Comparison of ENCODE assay signal across 1 cellular context in the genomic region with DNA sequence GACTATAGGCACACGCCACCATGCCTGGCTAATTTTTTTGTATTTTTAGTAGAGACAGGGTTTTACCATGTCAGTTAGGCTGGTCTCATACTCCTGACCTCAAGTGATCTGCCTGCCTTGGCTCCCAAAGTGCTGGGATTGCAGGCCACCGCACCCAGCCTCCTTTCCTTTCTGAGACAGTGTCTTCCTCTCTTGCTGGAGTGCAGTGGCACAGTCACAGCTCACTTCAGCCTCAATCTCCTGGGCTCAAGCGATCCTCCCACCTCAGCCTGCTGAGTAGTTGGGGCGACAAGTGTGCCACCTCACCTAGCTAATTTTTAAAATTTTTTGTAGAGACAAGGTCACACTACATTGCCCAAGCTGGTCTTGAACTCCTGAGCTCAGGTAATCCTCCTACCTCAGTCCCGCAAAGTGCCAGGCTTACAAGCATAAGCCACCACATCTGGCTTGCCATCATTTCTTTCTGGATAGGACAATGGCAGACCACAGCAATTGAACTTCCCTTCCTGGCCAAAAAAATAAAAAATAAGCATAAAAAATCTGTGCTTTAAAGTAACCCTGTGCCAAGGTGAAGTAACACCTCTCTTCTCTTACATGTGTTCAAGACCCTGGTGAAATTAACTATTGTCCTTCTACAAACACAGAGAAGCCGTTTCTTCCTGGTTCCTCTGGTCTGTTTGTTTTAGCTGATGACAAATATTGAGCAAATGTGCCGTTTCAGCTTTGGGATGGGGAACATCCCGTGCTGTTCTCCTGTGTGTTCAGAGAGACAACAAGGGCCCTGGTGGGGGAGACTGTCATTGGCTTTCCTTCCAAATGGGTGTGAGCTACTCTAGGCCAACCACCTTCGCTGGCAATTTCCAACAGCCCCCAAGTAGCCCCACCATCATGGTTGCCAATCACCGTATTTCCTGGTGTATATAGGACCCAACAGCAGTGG.
TF ChIP-seq lines count a peak whose summit lies in the region.

No MANE protein-coding gene starts in this region.

TF ChIP-seq in HepG2, 621 proteins besides CTCF, POLR2A, EP300 and RAD21 (continued from another document and continues in another):
- TF ChIP-seq, protein P1, sequence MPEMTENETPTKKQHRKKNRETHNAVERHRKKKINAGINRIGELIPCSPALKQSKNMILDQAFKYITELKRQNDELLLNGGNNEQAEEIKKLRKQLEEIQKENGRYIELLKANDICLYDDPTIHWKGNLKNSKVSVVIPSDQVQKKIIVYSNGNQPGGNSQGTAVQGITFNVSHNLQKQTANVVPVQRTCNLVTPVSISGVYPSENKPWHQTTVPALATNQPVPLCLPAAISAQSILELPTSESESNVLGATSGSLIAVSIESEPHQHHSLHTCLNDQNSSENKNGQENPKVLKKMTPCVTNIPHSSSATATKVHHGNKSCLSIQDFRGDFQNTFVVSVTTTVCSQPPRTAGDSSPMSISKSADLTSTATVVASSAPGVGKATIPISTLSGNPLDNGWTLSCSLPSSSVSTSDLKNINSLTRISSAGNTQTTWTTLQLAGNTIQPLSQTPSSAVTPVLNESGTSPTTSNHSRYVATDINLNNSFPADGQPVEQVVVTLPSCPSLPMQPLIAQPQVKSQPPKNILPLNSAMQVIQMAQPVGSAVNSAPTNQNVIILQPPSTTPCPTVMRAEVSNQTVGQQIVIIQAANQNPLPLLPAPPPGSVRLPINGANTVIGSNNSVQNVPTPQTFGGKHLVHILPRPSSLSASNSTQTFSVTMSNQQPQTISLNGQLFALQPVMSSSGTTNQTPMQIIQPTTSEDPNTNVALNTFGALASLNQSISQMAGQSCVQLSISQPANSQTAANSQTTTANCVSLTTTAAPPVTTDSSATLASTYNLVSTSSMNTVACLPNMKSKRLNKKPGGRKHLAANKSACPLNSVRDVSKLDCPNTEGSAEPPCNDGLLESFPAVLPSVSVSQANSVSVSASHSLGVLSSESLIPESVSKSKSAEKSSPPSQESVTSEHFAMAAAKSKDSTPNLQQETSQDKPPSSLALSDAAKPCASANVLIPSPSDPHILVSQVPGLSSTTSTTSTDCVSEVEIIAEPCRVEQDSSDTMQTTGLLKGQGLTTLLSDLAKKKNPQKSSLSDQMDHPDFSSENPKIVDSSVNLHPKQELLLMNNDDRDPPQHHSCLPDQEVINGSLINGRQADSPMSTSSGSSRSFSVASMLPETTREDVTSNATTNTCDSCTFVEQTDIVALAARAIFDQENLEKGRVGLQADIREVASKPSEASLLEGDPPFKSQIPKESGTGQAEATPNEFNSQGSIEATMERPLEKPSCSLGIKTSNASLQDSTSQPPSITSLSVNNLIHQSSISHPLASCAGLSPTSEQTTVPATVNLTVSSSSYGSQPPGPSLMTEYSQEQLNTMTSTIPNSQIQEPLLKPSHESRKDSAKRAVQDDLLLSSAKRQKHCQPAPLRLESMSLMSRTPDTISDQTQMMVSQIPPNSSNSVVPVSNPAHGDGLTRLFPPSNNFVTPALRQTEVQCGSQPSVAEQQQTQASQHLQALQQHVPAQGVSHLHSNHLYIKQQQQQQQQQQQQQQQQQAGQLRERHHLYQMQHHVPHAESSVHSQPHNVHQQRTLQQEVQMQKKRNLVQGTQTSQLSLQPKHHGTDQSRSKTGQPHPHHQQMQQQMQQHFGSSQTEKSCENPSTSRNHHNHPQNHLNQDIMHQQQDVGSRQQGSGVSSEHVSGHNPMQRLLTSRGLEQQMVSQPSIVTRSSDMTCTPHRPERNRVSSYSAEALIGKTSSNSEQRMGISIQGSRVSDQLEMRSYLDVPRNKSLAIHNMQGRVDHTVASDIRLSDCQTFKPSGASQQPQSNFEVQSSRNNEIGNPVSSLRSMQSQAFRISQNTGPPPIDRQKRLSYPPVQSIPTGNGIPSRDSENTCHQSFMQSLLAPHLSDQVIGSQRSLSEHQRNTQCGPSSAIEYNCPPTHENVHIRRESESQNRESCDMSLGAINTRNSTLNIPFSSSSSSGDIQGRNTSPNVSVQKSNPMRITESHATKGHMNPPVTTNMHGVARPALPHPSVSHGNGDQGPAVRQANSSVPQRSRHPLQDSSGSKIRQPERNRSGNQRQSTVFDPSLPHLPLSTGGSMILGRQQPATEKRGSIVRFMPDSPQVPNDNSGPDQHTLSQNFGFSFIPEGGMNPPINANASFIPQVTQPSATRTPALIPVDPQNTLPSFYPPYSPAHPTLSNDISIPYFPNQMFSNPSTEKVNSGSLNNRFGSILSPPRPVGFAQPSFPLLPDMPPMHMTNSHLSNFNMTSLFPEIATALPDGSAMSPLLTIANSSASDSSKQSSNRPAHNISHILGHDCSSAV (CRISPR knock-in tag; IDR thresholded peaks at IDR 0.05; ENCODE audit: borderline replicate concordance): no peak
- peak; percentile 59; the same call in 1 of the 2 replicates for TF ChIP-seq HHEX (CRISPR knock-in tag; IDR thresholded peaks at IDR 0.05)
- TF ChIP-seq, protein P2, sequence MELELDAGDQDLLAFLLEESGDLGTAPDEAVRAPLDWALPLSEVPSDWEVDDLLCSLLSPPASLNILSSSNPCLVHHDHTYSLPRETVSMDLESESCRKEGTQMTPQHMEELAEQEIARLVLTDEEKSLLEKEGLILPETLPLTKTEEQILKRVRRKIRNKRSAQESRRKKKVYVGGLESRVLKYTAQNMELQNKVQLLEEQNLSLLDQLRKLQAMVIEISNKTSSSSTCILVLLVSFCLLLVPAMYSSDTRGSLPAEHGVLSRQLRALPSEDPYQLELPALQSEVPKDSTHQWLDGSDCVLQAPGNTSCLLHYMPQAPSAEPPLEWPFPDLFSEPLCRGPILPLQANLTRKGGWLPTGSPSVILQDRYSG (CRISPR knock-in tag; IDR thresholded peaks at IDR 0.05): no peak
- TF ChIP-seq GZF1 (CRISPR knock-in tag; IDR thresholded peaks at IDR 0.05): peak; percentile 100
- no peak for TF ChIP-seq RBAK (CRISPR knock-in tag; IDR thresholded peaks at IDR 0.05)
- peak; percentile 79 for TF ChIP-seq YY1 (IDR thresholded peaks at IDR 0.05; ENCODE audit: insufficient read depth, insufficient replicate concordance, low read depth, low read length)
- TF ChIP-seq ZC3H13 (CRISPR knock-in tag; IDR thresholded peaks at IDR 0.05): no peak
- TF ChIP-seq, protein P3, sequence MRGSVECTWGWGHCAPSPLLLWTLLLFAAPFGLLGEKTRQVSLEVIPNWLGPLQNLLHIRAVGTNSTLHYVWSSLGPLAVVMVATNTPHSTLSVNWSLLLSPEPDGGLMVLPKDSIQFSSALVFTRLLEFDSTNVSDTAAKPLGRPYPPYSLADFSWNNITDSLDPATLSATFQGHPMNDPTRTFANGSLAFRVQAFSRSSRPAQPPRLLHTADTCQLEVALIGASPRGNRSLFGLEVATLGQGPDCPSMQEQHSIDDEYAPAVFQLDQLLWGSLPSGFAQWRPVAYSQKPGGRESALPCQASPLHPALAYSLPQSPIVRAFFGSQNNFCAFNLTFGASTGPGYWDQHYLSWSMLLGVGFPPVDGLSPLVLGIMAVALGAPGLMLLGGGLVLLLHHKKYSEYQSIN (CRISPR knock-in tag; IDR thresholded peaks at IDR 0.05; ENCODE audit: borderline replicate concordance): no peak
- no peak for TF ChIP-seq NR1H2 (CRISPR knock-in tag; IDR thresholded peaks at IDR 0.05; ENCODE audit: borderline replicate concordance, low read depth)
- no peak for TF ChIP-seq KAT7 (CRISPR knock-in tag; IDR thresholded peaks at IDR 0.05; ENCODE audit: borderline replicate concordance)
- peak; percentile 65; the same call in 1 of the 2 replicates for TF ChIP-seq NFYC (CRISPR knock-in tag; IDR thresholded peaks at IDR 0.05)
- TF ChIP-seq ZNF101 (CRISPR knock-in tag; IDR thresholded peaks at IDR 0.05; ENCODE audit: borderline replicate concordance, low read depth): no peak
- TF ChIP-seq ZFY (CRISPR knock-in tag; IDR thresholded peaks at IDR 0.05): peak; percentile 21; the same call in 1 of the 2 replicates
- TF ChIP-seq ZNF136 (CRISPR knock-in tag; IDR thresholded peaks at IDR 0.05; ENCODE audit: low read depth): no peak
- TF ChIP-seq ZNF574 (CRISPR knock-in tag; IDR thresholded peaks at IDR 0.05): peak; percentile 41; the same call in 1 of the 2 replicates
- no peak for TF ChIP-seq EEA1 (CRISPR knock-in tag; IDR thresholded peaks at IDR 0.05; ENCODE audit: borderline replicate concordance)
- TF ChIP-seq ZNF343 (CRISPR knock-in tag; IDR thresholded peaks at IDR 0.05): no peak; the same call in 1 of the 2 replicates
- TF ChIP-seq, protein P4, sequence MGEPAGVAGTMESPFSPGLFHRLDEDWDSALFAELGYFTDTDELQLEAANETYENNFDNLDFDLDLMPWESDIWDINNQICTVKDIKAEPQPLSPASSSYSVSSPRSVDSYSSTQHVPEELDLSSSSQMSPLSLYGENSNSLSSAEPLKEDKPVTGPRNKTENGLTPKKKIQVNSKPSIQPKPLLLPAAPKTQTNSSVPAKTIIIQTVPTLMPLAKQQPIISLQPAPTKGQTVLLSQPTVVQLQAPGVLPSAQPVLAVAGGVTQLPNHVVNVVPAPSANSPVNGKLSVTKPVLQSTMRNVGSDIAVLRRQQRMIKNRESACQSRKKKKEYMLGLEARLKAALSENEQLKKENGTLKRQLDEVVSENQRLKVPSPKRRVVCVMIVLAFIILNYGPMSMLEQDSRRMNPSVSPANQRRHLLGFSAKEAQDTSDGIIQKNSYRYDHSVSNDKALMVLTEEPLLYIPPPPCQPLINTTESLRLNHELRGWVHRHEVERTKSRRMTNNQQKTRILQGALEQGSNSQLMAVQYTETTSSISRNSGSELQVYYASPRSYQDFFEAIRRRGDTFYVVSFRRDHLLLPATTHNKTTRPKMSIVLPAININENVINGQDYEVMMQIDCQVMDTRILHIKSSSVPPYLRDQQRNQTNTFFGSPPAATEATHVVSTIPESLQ (CRISPR knock-in tag; conservative IDR thresholded peaks at IDR 0.05): no peak; the same call in 1 of the 2 replicates
- peak; percentile 97 for TF ChIP-seq SOX5 (CRISPR knock-in tag; IDR thresholded peaks at IDR 0.05; ENCODE audit: borderline replicate concordance)
- no peak for TF ChIP-seq MTF1 (CRISPR knock-in tag; IDR thresholded peaks at IDR 0.05)
- TF ChIP-seq, protein P5, sequence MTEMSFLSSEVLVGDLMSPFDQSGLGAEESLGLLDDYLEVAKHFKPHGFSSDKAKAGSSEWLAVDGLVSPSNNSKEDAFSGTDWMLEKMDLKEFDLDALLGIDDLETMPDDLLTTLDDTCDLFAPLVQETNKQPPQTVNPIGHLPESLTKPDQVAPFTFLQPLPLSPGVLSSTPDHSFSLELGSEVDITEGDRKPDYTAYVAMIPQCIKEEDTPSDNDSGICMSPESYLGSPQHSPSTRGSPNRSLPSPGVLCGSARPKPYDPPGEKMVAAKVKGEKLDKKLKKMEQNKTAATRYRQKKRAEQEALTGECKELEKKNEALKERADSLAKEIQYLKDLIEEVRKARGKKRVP (CRISPR knock-in tag; IDR thresholded peaks at IDR 0.05): peak in 1 of 2 experiments; percentile 97; a peak in 2 of 4 replicates
- peak; percentile 79; the same call in 1 of the 2 replicates for TF ChIP-seq ZKSCAN8 (CRISPR knock-in tag; IDR thresholded peaks at IDR 0.05; ENCODE audit: borderline replicate concordance)
- TF ChIP-seq AKAP8 (CRISPR knock-in tag; IDR thresholded peaks at IDR 0.05): no peak
- no peak for TF ChIP-seq ZBED4 (CRISPR knock-in tag; IDR thresholded peaks at IDR 0.05; ENCODE audit: borderline replicate concordance)
- peak; percentile 82 for TF ChIP-seq ZNF605 (CRISPR knock-in tag; IDR thresholded peaks at IDR 0.05)
- TF ChIP-seq, protein P6, sequence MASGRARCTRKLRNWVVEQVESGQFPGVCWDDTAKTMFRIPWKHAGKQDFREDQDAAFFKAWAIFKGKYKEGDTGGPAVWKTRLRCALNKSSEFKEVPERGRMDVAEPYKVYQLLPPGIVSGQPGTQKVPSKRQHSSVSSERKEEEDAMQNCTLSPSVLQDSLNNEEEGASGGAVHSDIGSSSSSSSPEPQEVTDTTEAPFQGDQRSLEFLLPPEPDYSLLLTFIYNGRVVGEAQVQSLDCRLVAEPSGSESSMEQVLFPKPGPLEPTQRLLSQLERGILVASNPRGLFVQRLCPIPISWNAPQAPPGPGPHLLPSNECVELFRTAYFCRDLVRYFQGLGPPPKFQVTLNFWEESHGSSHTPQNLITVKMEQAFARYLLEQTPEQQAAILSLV (CRISPR knock-in tag; IDR thresholded peaks at IDR 0.05; ENCODE audit: borderline replicate concordance): no peak
